In genomic region chrX:119646515-119646914, GRCh38 we compare ENCODE assay signal across 18 cellular contexts. TPM values are rescaled to one million over a fixed set of nuclear protein-coding genes. Genes with fewer than 3 reads are reported as not detected.
DNase-seq lines count a peak whose midpoint lies in the region; ATAC-seq, FAIRE-seq and TF ChIP-seq lines count a peak whose summit lies in the region.
"Had no signal": no experiment of that assay in that cellular context is flagged by ENCODE, and none has a peak within 500 bp of the region (broad histone marks: within the 10 kb centered on the region; RNA-seq: fewer than 3 reads in every experiment).

No MANE protein-coding gene starts in this region.

- H3K27me3 Mint-ChIP-seq in CD4-positive, alpha-beta T cell: no peaks in the 10 kb centered on the region
- H3K27me3 Mint-ChIP-seq in T-cell: no peaks in the 10 kb centered on the region
- H3K27me3 Mint-ChIP-seq in central memory CD8-positive, alpha-beta T cell: no peaks in the 10 kb centered on the region
- H3K27me3 Mint-ChIP-seq: type B pancreatic cell had no signal

- DNase-seq in CD4-positive, alpha-beta T cell: no peak
- DNase-seq in GM12892 (ENCODE audit: insufficient read length): no peak
- DNase-seq in T-cell: no peak
- no peak for DNase-seq in central memory CD8-positive, alpha-beta T cell (ENCODE audit: low spot score in 2 of 2)
- DNase-seq in SHP77 treated with DMSO at 0.1 percent for 48 hours (lab: John Stamatoyannopoulos, UW): no peak
- DNase-seq in HUDEP-2 (lab: John Stamatoyannopoulos, UW; ENCODE audit: unreplicated experiment in 76 of 76): no peak
- DNase-seq in RPMI8226: no peak
- no peak for DNase-seq in NCI-H510A treated with DMSO at 0.1 percent for 48 hours (lab: John Stamatoyannopoulos, UW)
- DNase-seq: AML-193; central memory CD4-positive, alpha-beta T cell; DMS 273 treated with DMSO at 0.1 percent for 48 hours; effector CD4-positive, alpha-beta T cell; GDM1; NCI-H146 had no signal

- no peak for TF ChIP-seq POLR2A in GM12892 (IDR thresholded peaks at IDR 0.05; ENCODE audit: low read depth, low read length)

- peak; percentile 96 for FAIRE-seq in GM12892 (lab: Jason Lieb, UNC)
- FAIRE-seq: RCC 7860 had no signal

- no peak for TF ChIP-seq CTCF in CD4-positive, alpha-beta T cell (IDR thresholded peaks at IDR 0.05)

- POLR2A ChIA-PET in CD4-positive, alpha-beta T cell (lab: Charles Lee): no interaction called here
- POLR2A ChIA-PET in T-cell (lab: Charles Lee): interaction anchor here in 1 of 2 donors (0.7 kb wide), 1 partner anchor 40 kb away, joined by 3 read pairs; the partner anchor contains the start of gene NKRF

- H3K27ac Mint-ChIP-seq in CD4-positive, alpha-beta T cell: peak overlapping the region; percentile 72
- peak overlapping the region; percentile 77 to 84 for H3K27ac Mint-ChIP-seq in T-cell
- peak overlapping the region; percentile 97 for H3K27ac Mint-ChIP-seq in central memory CD8-positive, alpha-beta T cell (ENCODE audit: low read depth)
- H3K27ac Mint-ChIP-seq: type B pancreatic cell had no signal

- CTCF ChIA-PET in CD4-positive, alpha-beta T cell (lab: Charles Lee): interaction anchor here (1.8 kb wide), 1 partner anchor 37 kb away, joined by 4 read pairs; no protein-coding TSS in a partner anchor
- CTCF ChIA-PET in T-cell (lab: Charles Lee): interaction anchor here (0.6 to 1.5 kb wide), 2 partner anchors 43 to 149 kb away, joined by 4 to 5 read pairs; no protein-coding TSS in a partner anchor

- no peaks in the 10 kb centered on the region for H3K27me3 ChIP-seq in CD4-positive, alpha-beta T cell (ENCODE audit: control insufficient read depth, insufficient read depth, low read length)

- peaks cover 33% of the 10 kb centered on the region for H3K4me1 Mint-ChIP-seq in CD4-positive, alpha-beta T cell (ENCODE audit: low read depth)
- peaks cover 30 to 46% (median 38%) of the 10 kb centered on the region in 3 donors for H3K4me1 Mint-ChIP-seq in T-cell
- peaks cover 30% of the 10 kb centered on the region for H3K4me1 Mint-ChIP-seq in central memory CD8-positive, alpha-beta T cell
- H3K4me1 Mint-ChIP-seq: neural crest cell had no signal

- H3K9me3 Mint-ChIP-seq in CD4-positive, alpha-beta T cell: no peaks in the 10 kb centered on the region
- no peaks in the 10 kb centered on the region for H3K9me3 Mint-ChIP-seq in T-cell
- H3K9me3 Mint-ChIP-seq in central memory CD8-positive, alpha-beta T cell: no peaks in the 10 kb centered on the region
- H3K9me3 Mint-ChIP-seq: neural crest cell, type B pancreatic cell had no signal

- no peak overlapping the region for H3K4me3 Mint-ChIP-seq in CD4-positive, alpha-beta T cell
- H3K4me3 Mint-ChIP-seq in T-cell: no peak overlapping the region
- peak overlapping the region; percentile 49 for H3K4me3 Mint-ChIP-seq in central memory CD8-positive, alpha-beta T cell
- H3K4me3 Mint-ChIP-seq: neural crest cell, type B pancreatic cell had no signal

- H3K9me3 ChIP-seq in CD4-positive, alpha-beta T cell (ENCODE audit: control insufficient read depth, low read length): no peaks in the 10 kb centered on the region
- H3K9me3 ChIP-seq: HAP-1 had no signal

- peaks cover 78% of the 10 kb centered on the region for H3K36me3 Mint-ChIP-seq in CD4-positive, alpha-beta T cell (ENCODE audit: low read depth)
- peaks cover 15% of the 10 kb centered on the region for H3K36me3 Mint-ChIP-seq in T-cell
- peaks cover 46% of the 10 kb centered on the region for H3K36me3 Mint-ChIP-seq in central memory CD8-positive, alpha-beta T cell (ENCODE audit: insufficient read depth)
- H3K36me3 Mint-ChIP-seq: type B pancreatic cell had no signal

- ATAC-seq in CD4-positive, alpha-beta T cell (ENCODE audit: poor library complexity): no peak
- peak in 1 of 4 experiments; percentile 9 for ATAC-seq in T-cell (replicated peaks in 1 of 4)
- no peak for ATAC-seq in central memory CD8-positive, alpha-beta T cell (replicated peaks; ENCODE audit: extremely low read depth, poor library complexity, severe bottlenecking)

- no peak overlapping the region for H3K27ac ChIP-seq in CD4-positive, alpha-beta T cell (ENCODE audit: low read depth, low read length)

- intact Hi-C loops in CD4-positive, alpha-beta T cell (cut with DNase I, micrococcal nuclease): no loop called here

RNA-seq across cellular contexts. Expression of gene NKRF, which starts 40.3 kb away (rescaled TPM):
- 10 to 100 TPM; 16.4 to 16.5 TPM for total RNA-seq in CD4-positive, alpha-beta T cell
- polyA plus RNA-seq in GM12892 (2012; ENCODE audit: missing spikeins): 12.5 TPM
- total RNA-seq in T-cell: 10 to 100 TPM; 13.0 to 14.2 (median 13.7) TPM

RNA-seq across cellular contexts. Expression of gene SEPTIN6, which starts 46.5 kb away (rescaled TPM):
- 100 to 1,000 TPM; 132 to 134 TPM for total RNA-seq in CD4-positive, alpha-beta T cell
- polyA plus RNA-seq in GM12892 (2012; ENCODE audit: missing spikeins): 135 TPM
- 100 to 1,000 TPM; 171 to 269 (median 206) TPM for total RNA-seq in T-cell
